Comparison of ENCODE assay signal across 27 cellular contexts in the genomic region with DNA sequence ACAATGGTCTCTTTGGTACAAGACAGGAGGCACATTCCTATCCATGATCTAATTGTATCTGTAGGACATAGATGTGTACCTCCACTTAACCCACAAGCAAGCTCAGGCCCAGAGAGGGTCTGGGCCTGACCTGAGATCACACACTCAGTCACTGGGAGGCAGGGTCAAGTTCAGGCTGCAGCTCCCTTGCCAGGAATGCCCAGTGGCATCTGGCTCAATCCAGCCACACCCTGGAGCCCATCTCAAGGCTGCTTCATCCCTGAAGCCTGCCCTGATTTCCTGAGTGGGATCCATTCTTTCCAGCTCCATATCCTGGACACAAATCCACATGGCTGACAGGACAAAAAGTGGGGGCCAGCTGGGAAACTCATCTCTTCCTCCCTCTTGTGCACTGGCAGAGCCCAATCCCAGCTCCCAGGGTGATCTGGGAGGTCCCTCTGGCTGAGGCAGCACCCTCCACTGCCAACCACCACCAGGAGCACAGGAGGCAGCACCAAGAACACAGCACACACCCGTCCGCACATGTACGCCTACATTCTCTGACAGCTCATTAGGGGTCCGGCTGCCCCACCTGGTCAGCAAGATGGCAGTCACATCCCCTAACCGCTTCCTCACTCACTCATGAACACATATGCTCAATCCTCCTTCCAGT. TPM values are rescaled to one million over a fixed set of nuclear protein-coding genes. Genes with fewer than 3 reads are reported as not detected.
DNase-seq lines count a peak whose midpoint lies in the region; ATAC-seq, FAIRE-seq and TF ChIP-seq lines count a peak whose summit lies in the region.
"Had no signal": no experiment of that assay in that cellular context is flagged by ENCODE, and none has a peak within 500 bp of the region (broad histone marks: within the 10 kb centered on the region; RNA-seq: fewer than 3 reads in every experiment).

No MANE protein-coding gene starts in this region.

- no peak overlapping the region for H3K4me2 ChIP-seq in H1 (ENCODE audit: insufficient read depth in 1 of 2, low read depth in 2 of 2, low read length in 2 of 2)
- H3K4me2 ChIP-seq in neural progenitor cell, result no peak overlapping the region
- H3K4me2 ChIP-seq: GM23338 had no signal

- DNase-seq in H1 (ENCODE audit: low read depth in 1 of 2, low spot score in 2 of 2) (no peak), kidney tubule cell (ENCODE audit: low spot score) (peak; percentile 28), neural progenitor cell (ENCODE audit: low spot score) (no peak), cerebellar cortex (ENCODE audit: low spot score) (no peak), SKM-1 treated with dmso at 0.1 percent for 144 hours (lab: John Stamatoyannopoulos, UW; ENCODE audit: unreplicated experiment) (no peak), nephron progenitor cell (no peak)
- DNase-seq: AML-193; C1 segment of cervical spinal cord; CD8-positive, alpha-beta T cell; DND-41; HCEC 1CT; KG1; NCI-H1092 treated with DMSO at 0.1 percent for 48 hours; NCI-H1436 treated with DMSO at 0.1 percent for 48 hours; NCI-H2029 treated with DMSO at 0.1 percent for 48 hours; NCI-H226; NCI-H524; NCI-H774; NK-92 treated with Interleukin-12 subunit alpha and Interleukin-12 subunit beta, amount 100 ng/mL, for 24 hours had no signal

- no peak for TF ChIP-seq EP300 in Ishikawa (IDR thresholded peaks at IDR 0.05; ENCODE audit: borderline replicate concordance)
- no peak for TF ChIP-seq EP300 in H1 (IDR thresholded peaks at IDR 0.05; ENCODE audit: borderline replicate concordance in 1 of 2, low read depth in 2 of 2, low read length in 2 of 2)

- ATAC-seq in SK-N-SH treated with all-trans-retinoic acid at 6 μM for 48 hours, result no peak
- ATAC-seq: CD8-positive, alpha-beta T cell; GM12878; GM23338 had no signal

- no peak overlapping the region for H4K91ac ChIP-seq in H1 (replicated peaks; ENCODE audit: insufficient read length, low read length)

- H3K4me1 Mint-ChIP-seq in neural progenitor cell, result peaks cover 67% of the 10 kb centered on the region
- H3K4me1 Mint-ChIP-seq in nephron progenitor cell, result peaks cover 96% of the 10 kb centered on the region

- no peak overlapping the region for H3K23ac ChIP-seq in H1 (ENCODE audit: insufficient read length)

- H3F3A ChIP-seq in neural progenitor cell (ENCODE audit: low read depth), result peaks cover 12% of the 10 kb centered on the region

- H2BK20ac ChIP-seq in H1 (ENCODE audit: low read length), result peak overlapping the region; percentile 56; the same call in 1 of the 2 replicates

- H2BK15ac ChIP-seq in H1 (ENCODE audit: low read length), result no peak overlapping the region

- H3K9me3 ChIP-seq in H1 (ENCODE audit: insufficient read depth in 2 of 2, low read depth in 1 of 2, low read length in 1 of 2) (no peaks in the 10 kb centered on the region), neural progenitor cell (ENCODE audit: low read depth) (no peaks in the 10 kb centered on the region)

- H3K27ac ChIP-seq in H1 (ENCODE audit: low read depth, low read length) (no peak overlapping the region), neural progenitor cell (no peak overlapping the region)
- H3K27ac ChIP-seq: HL-60, RWPE1 had no signal

- H3K18ac ChIP-seq in H1 (ENCODE audit: extremely low read depth, low read length), result no peak overlapping the region

- H4K5ac ChIP-seq in H1 (ENCODE audit: insufficient read length, low read depth, low read length), result no peak overlapping the region

- no peak for FAIRE-seq in H1 (lab: Jason Lieb, UNC)
- FAIRE-seq: GM12878 had no signal

- H3K9ac ChIP-seq in H1 (replicated peaks in 1 of 4; ENCODE audit: extremely low read depth in 1 of 4, low read depth in 3 of 4, low read length in 3 of 4), result no peak overlapping the region
- H3K9ac ChIP-seq in neural progenitor cell, result no peak overlapping the region

- H3K4me3 ChIP-seq in H1 (ENCODE audit: extremely low read depth in 1 of 4, insufficient read depth in 2 of 4, low read depth in 3 of 4, low read length in 4 of 4) (no peak overlapping the region), neural progenitor cell (no peak overlapping the region)
- H3K4me3 ChIP-seq: GM12878, GM23338 had no signal

- H3K4me3 Mint-ChIP-seq in neural progenitor cell (no peak overlapping the region), nephron progenitor cell (no peak overlapping the region)
- H3K4me3 Mint-ChIP-seq: CD8-positive, alpha-beta T cell; GM23338 had no signal

- no peak overlapping the region for H2AK5ac ChIP-seq in H1 (ENCODE audit: low read depth, low read length)

- no peak overlapping the region for H2AFZ ChIP-seq in H1 (ENCODE audit: low read length)
- no peak overlapping the region for H2AFZ ChIP-seq in neural progenitor cell (replicated peaks)
- H2AFZ ChIP-seq: GM23338 had no signal

- no peaks in the 10 kb centered on the region for H3K79me1 ChIP-seq in H1 (ENCODE audit: low read depth, low read length)

- no peak overlapping the region for H2BK12ac ChIP-seq in H1 (ENCODE audit: low read depth, low read length)

- H3K23me2 ChIP-seq in H1 (ENCODE audit: low read depth, low read length), result no peaks in the 10 kb centered on the region

- no peak overlapping the region for H3K14ac ChIP-seq in H1 (ENCODE audit: insufficient read length)

- no peaks in the 10 kb centered on the region for H3K27me3 ChIP-seq in H1 (replicated peaks in 1 of 4; ENCODE audit: control insufficient read depth in 3 of 4, extremely low read depth in 1 of 4, insufficient read depth in 3 of 4, low read length in 3 of 4)
- no peaks in the 10 kb centered on the region for H3K27me3 ChIP-seq in neural progenitor cell

- H3K9me3 Mint-ChIP-seq in neural progenitor cell (no peaks in the 10 kb centered on the region), nephron progenitor cell (no peaks in the 10 kb centered on the region)
- H3K9me3 Mint-ChIP-seq: CD8-positive, alpha-beta T cell; GM23338 had no signal

- H3K4me1 ChIP-seq in H1 (replicated peaks in 1 of 4; ENCODE audit: control insufficient read depth in 3 of 4, insufficient read depth in 4 of 4, low read length in 3 of 4) (peaks cover 3 to 8% (median 4%) of the 10 kb centered on the region in 4 experiments; a peak in 5 of 7 replicates), neural progenitor cell (peaks cover 48% of the 10 kb centered on the region)

- H3K27ac Mint-ChIP-seq in neural progenitor cell (peak overlapping the region; percentile 67), nephron progenitor cell (no peak overlapping the region)
- H3K27ac Mint-ChIP-seq: CD8-positive, alpha-beta T cell; GM23338 had no signal

- H2BK120ac ChIP-seq in H1 (replicated peaks; ENCODE audit: low read depth, low read length), result no peak overlapping the region

- WGBS in H1 (ENCODE audit: extremely low coverage in 1 of 2, insufficient coverage in 1 of 2, insufficient read length in 1 of 2, insufficient replicate concordance in 2 of 2, low coverage in 1 of 2, low lambda C conversion rate in 2 of 2, missing lambda C conversion rate in 1 of 2), 2 experiments, result 91% methylated on average over 5 of the region's 5 CpGs; no CpG with 5 or more reads in 1 of the 2 experiments

- H3K4ac ChIP-seq in H1 (replicated peaks; ENCODE audit: insufficient read length, low read depth, low read length), result no peak overlapping the region

- H3K27me3 Mint-ChIP-seq in neural progenitor cell (ENCODE audit: insufficient read depth, low read depth) (peaks cover 2% of the 10 kb centered on the region), nephron progenitor cell (ENCODE audit: low read depth, poor library complexity) (peaks cover 3% of the 10 kb centered on the region)

- TF ChIP-seq CTCF in H1 (IDR thresholded peaks at IDR 0.05; ENCODE audit: control extremely low read depth in 1 of 3, insufficient read depth in 1 of 3, low read depth in 1 of 3, low read length in 3 of 3) (no peak), neural progenitor cell (IDR thresholded peaks at IDR 0.05) (no peak), nephron progenitor cell (IDR thresholded peaks at IDR 0.05) (no peak)

- CTCF ChIA-PET in H1 (lab: Charles Lee; ENCODE audit: partially characterized antibody), result interaction anchor here (0.6 to 31.5 kb wide), 7 partner anchors 10 to 75 kb away, joined by 3 to 603 read pairs (median 3); a partner anchor contains a TSS

- H4K20me1 ChIP-seq in H1 (replicated peaks in 1 of 2; ENCODE audit: control insufficient read depth in 1 of 2, insufficient read depth in 2 of 2, low read length in 2 of 2), result no peaks in the 10 kb centered on the region
- H4K20me1 ChIP-seq in neural progenitor cell (ENCODE audit: low read depth), result no peaks in the 10 kb centered on the region

- H3K56ac ChIP-seq in H1 (replicated peaks; ENCODE audit: insufficient read length, low read depth, low read length), result no peak overlapping the region

- no peaks in the 10 kb centered on the region for H3K36me3 ChIP-seq in H1 (ENCODE audit: control insufficient read depth in 2 of 4, insufficient read depth in 4 of 4, low read length in 3 of 4)
- no peaks in the 10 kb centered on the region for H3K36me3 ChIP-seq in neural progenitor cell

- no peaks in the 10 kb centered on the region for H3K36me3 Mint-ChIP-seq in neural progenitor cell
- H3K36me3 Mint-ChIP-seq in nephron progenitor cell (ENCODE audit: low read depth), result no peaks in the 10 kb centered on the region
- H3K36me3 Mint-ChIP-seq: CD8-positive, alpha-beta T cell had no signal

- no peak overlapping the region; the same call in 1 of the 2 replicates for H2BK5ac ChIP-seq in H1 (ENCODE audit: low read depth, low read length)

- H3K79me2 ChIP-seq in H1 (ENCODE audit: control insufficient read depth in 1 of 2, insufficient read depth in 2 of 2, low read length in 2 of 2) (no peaks in the 10 kb centered on the region), neural progenitor cell (ENCODE audit: low read depth) (no peaks in the 10 kb centered on the region)

- H4K8ac ChIP-seq in H1 (ENCODE audit: extremely low read depth, insufficient read depth, low read length), result no peak overlapping the region

- TF ChIP-seq POLR2A in H1 (IDR thresholded peaks at IDR 0.05; ENCODE audit: control extremely low read depth in 1 of 2, low read depth in 2 of 2, low read length in 2 of 2), result no peak

- no peak for TF ChIP-seq RAD21 in Ishikawa (IDR thresholded peaks at IDR 0.05; ENCODE audit: low read depth)
- no peak for TF ChIP-seq RAD21 in H1 (IDR thresholded peaks at IDR 0.05 in 1 of 2, conservative IDR thresholded peaks at IDR 0.05 in 1 of 2; ENCODE audit: low read depth in 2 of 2, low read length in 2 of 2)

- POLR2A ChIA-PET in H1 (lab: Charles Lee; ENCODE audit: partially characterized antibody), result interaction anchor here (0.9 to 2.9 kb wide), 4 partner anchors 10 to 72 kb away, joined by 3 to 13 read pairs (median 4); a partner anchor contains a TSS

RNA-seq across cellular contexts. Expression of a gene that starts 39.2 kb away (rescaled TPM):
- total RNA-seq in H1 (2021; fragmentation: NEBNext Ultra II Directional; extraction: Animal tissue kit (Norgen Biotek cat#: 25700)), result 0.35 and 0.40 TPM in 2 replicates
- polyA plus RNA-seq in H1 (2011; rRNA removed), result 0.41 and 0.64 TPM in 2 replicates
- polyA plus RNA-seq in H1 (2011; cell fraction: cytosol; rRNA removed), result 0.50 TPM
- 0.40 TPM for polyA plus RNA-seq in H1 (2011; cell fraction: nucleus; rRNA removed)
- 0.24 to 0.70 TPM (median 0.66 TPM) in 3 of 4 replicates, not detected in the other for polyA plus RNA-seq in H1 (2012, experiment 1 of 2)
- polyA plus RNA-seq in H1 (2012, experiment 2 of 2), result 0.24 TPM
- polyA plus RNA-seq in H1 (2013, experiment 1 of 2), result 0.32 TPM
- 0.31 TPM for polyA plus RNA-seq in H1 (2013, experiment 2 of 2)
- 0.10 TPM in 1 of 2 replicates, not detected in the other for polyA minus RNA-seq in H1 (2011; rRNA and poly(A)+ RNA removed)
- polyA minus RNA-seq in H1 (2011; cell fraction: cytosol; rRNA and poly(A)+ RNA removed), result 1.0 TPM
- polyA minus RNA-seq in H1 (2011; cell fraction: nucleus; rRNA and poly(A)+ RNA removed), result not detected
- 1.2 and 1.5 TPM in 2 replicates for total RNA-seq in neural progenitor cell (ENCODE audit: low replicate concordance)
- total RNA-seq: A172, HT1080 had no signal

RNA-seq across cellular contexts. Expression of a gene that starts 53.5 kb away (rescaled TPM):
- total RNA-seq in H1 (2021; fragmentation: NEBNext Ultra II Directional; extraction: Animal tissue kit (Norgen Biotek cat#: 25700)), result 8.1 and 8.6 TPM in 2 replicates
- 7.8 and 10.2 TPM in 2 replicates for polyA plus RNA-seq in H1 (2011; rRNA removed)
- polyA plus RNA-seq in H1 (2011; cell fraction: cytosol; rRNA removed), result 6.4 TPM
- 27.2 TPM for polyA plus RNA-seq in H1 (2011; cell fraction: nucleus; rRNA removed)
- polyA plus RNA-seq in H1 (2012, experiment 1 of 2), result 4.8 to 10.4 TPM (median 8.0 TPM) in 4 replicates
- 6.2 TPM for polyA plus RNA-seq in H1 (2012, experiment 2 of 2)
- polyA plus RNA-seq in H1 (2013, experiment 1 of 2), result 10.7 TPM
- 10.8 TPM for polyA plus RNA-seq in H1 (2013, experiment 2 of 2)
- 6.0 and 7.1 TPM in 2 replicates for polyA minus RNA-seq in H1 (2011; rRNA and poly(A)+ RNA removed)
- polyA minus RNA-seq in H1 (2011; cell fraction: cytosol; rRNA and poly(A)+ RNA removed), result 3.8 TPM
- polyA minus RNA-seq in H1 (2011; cell fraction: nucleus; rRNA and poly(A)+ RNA removed), result 8.1 TPM
- 11.3 and 32.7 TPM in 2 replicates for total RNA-seq in neural progenitor cell (ENCODE audit: low replicate concordance)
